In the genomic region with DNA sequence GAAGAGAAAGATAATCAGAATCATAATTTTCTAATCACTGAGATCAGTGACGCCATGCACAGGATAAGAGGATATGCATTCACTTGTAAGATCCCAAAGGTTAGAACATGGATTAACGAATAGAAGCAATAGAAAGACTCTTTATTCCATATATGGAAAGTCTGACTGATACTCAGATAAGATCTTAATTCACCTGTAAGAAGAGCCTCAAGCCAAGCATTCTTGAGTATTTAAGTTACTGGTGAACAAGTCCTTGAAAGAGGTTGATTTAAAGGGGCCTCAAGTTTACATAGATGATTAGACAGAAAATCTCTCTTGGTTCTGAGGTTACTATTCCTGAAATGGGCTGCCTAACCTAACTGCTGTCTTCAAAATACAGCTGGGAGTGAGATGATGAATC, we compare ENCODE assay signal across 20 cellular contexts. TPM values are rescaled to one million over a fixed set of nuclear protein-coding genes. Genes with fewer than 3 reads are reported as not detected.
DNase-seq lines count a peak whose midpoint lies in the region; ATAC-seq and TF ChIP-seq lines count a peak whose summit lies in the region.
"Had no signal": no experiment of that assay in that cellular context is flagged by ENCODE, and none has a peak within 500 bp of the region (broad histone marks: within the 10 kb centered on the region; RNA-seq: fewer than 3 reads in every experiment).

No MANE protein-coding gene starts in this region.

- intact Hi-C loops in mammary epithelial cell (cut with micrococcal nuclease) = no loop called here
- intact Hi-C loops in MCF 10A (cut with micrococcal nuclease) = no loop called here
- intact Hi-C loops in left ventricle myocardium inferior (cut with micrococcal nuclease) = no loop called here

- no peak overlapping the region for H3K9ac ChIP-seq in mammary epithelial cell (ENCODE audit: insufficient read depth, low read length)

- H2AFZ ChIP-seq in mammary epithelial cell (ENCODE audit: low read depth, low read length) = no peak overlapping the region

- no peaks in the 10 kb centered on the region for H4K20me1 ChIP-seq in mammary epithelial cell (ENCODE audit: insufficient read depth, low read length)

- H3K36me3 Mint-ChIP-seq in MCF 10A (ENCODE audit: insufficient read depth, unreplicated experiment) = no peaks in the 10 kb centered on the region
- H3K36me3 Mint-ChIP-seq: CD4-positive, CD25-positive, alpha-beta regulatory T cell had no signal

- H3K9me3 ChIP-seq in mammary epithelial cell (replicated peaks; ENCODE audit: insufficient read depth, low read length) (no peaks in the 10 kb centered on the region), RWPE2 (ENCODE audit: severe bottlenecking) (peaks cover 3% of the 10 kb centered on the region), left ventricle myocardium inferior (replicated peaks) (peaks cover under 1% of the 10 kb centered on the region)
- H3K9me3 ChIP-seq: BE2C, Caco-2 had no signal

- CTCF ChIA-PET in mammary epithelial cell (lab: Charles Lee; ENCODE audit: low non-redundant PET) (no interaction called here), MCF 10A (lab: Yijun Ruan, JAX) (no interaction called here)

- H3K27ac Mint-ChIP-seq in MCF 10A (ENCODE audit: low read depth, unreplicated experiment) = no peak overlapping the region
- H3K27ac Mint-ChIP-seq: CD4-positive, CD25-positive, alpha-beta regulatory T cell; HFFc6 had no signal

- ATAC-seq in RWPE2 (ENCODE audit: low read depth) = peak; percentile 68
- ATAC-seq in GM19395 (IDR thresholded peaks at IDR 0.05; ENCODE audit: unreplicated experiment) = no peak
- ATAC-seq: HCT116, K562 had no signal

- H3K27ac ChIP-seq in mammary epithelial cell (ENCODE audit: insufficient read depth, low read depth, low read length) (no peak overlapping the region), RWPE2 (ENCODE audit: poor library complexity, severe bottlenecking) (no peak overlapping the region), left ventricle myocardium inferior (replicated peaks) (no peak overlapping the region)

- WGBS in mammary epithelial cell (ENCODE audit: low coverage, missing lambda C conversion rate) = 32% methylated on average over 2 of the region's 2 CpGs

- no peak overlapping the region for H3K4me3 Mint-ChIP-seq in MCF 10A (ENCODE audit: unreplicated experiment)
- H3K4me3 Mint-ChIP-seq: CD4-positive, CD25-positive, alpha-beta regulatory T cell; HFFc6 had no signal

- H3K4me3 ChIP-seq in mammary epithelial cell (replicated peaks in 1 of 3; ENCODE audit: insufficient read depth in 1 of 3, low read depth in 2 of 3, low read length in 3 of 3) = no peak overlapping the region
- no peak overlapping the region for H3K4me3 ChIP-seq in LNCaP clone FGC (ENCODE audit: low read depth, low read length)
- H3K4me3 ChIP-seq in RWPE2 (ENCODE audit: severe bottlenecking) = no peak overlapping the region
- H3K4me3 ChIP-seq in left ventricle myocardium inferior = no peak overlapping the region
- H3K4me3 ChIP-seq: K562 had no signal

- TF ChIP-seq CTCF in mammary epithelial cell (conservative IDR thresholded peaks at IDR 0.05 in 1 of 2, IDR thresholded peaks at IDR 0.05 in 1 of 2; ENCODE audit: extremely low read depth in 1 of 2, insufficient read depth in 1 of 2, low read depth in 1 of 2, low read length in 2 of 2) (no peak), MCF 10A (IDR thresholded peaks at IDR 0.05; ENCODE audit: unreplicated experiment) (no peak), LNCaP clone FGC (IDR thresholded peaks at IDR 0.05; ENCODE audit: control insufficient read depth, extremely low read depth, insufficient read depth) (no peak), RWPE2 (IDR thresholded peaks at IDR 0.05; ENCODE audit: poor library complexity, severe bottlenecking) (no peak), left ventricle myocardium inferior (IDR thresholded peaks at IDR 0.05; ENCODE audit: borderline replicate concordance) (no peak)

- no peaks in the 10 kb centered on the region for H3K4me1 Mint-ChIP-seq in MCF 10A (ENCODE audit: insufficient read depth, unreplicated experiment)
- H3K4me1 Mint-ChIP-seq: CD4-positive, CD25-positive, alpha-beta regulatory T cell had no signal

- no TSS peak for BruUV-seq in mammary epithelial cell (replicated peaks; lab: Mats Ljungman, UMichigan)
- no TSS peak for BruUV-seq in MCF 10A (replicated peaks; lab: Mats Ljungman, UMichigan)

- no peaks in the 10 kb centered on the region for H3K36me3 ChIP-seq in mammary epithelial cell (ENCODE audit: insufficient read depth, low read length)
- no peaks in the 10 kb centered on the region for H3K36me3 ChIP-seq in RWPE2 (ENCODE audit: low read depth)
- no peaks in the 10 kb centered on the region for H3K36me3 ChIP-seq in left ventricle myocardium inferior
- H3K36me3 ChIP-seq: BE2C had no signal

- no peaks in the 10 kb centered on the region for H3K9me3 Mint-ChIP-seq in MCF 10A (ENCODE audit: unreplicated experiment)
- H3K9me3 Mint-ChIP-seq: HFFc6 had no signal

- in situ Hi-C loops in mammary epithelial cell (cut with MboI; ENCODE audit: low sequenced_read_pairs in 2 of 2) = loop anchor here in 1 of 2 donors (25.0 kb wide), 1 partner anchor 256 kb away; no protein-coding TSS in a partner anchor

- no peaks in the 10 kb centered on the region for H3K27me3 ChIP-seq in mammary epithelial cell (ENCODE audit: insufficient read depth, low read length)
- H3K27me3 ChIP-seq in RWPE2 (ENCODE audit: insufficient read depth, poor library complexity, severe bottlenecking) = no peaks in the 10 kb centered on the region
- no peaks in the 10 kb centered on the region for H3K27me3 ChIP-seq in left ventricle myocardium inferior (ENCODE audit: low read depth)
- H3K27me3 ChIP-seq: BE2C had no signal

- H3K4me1 ChIP-seq in mammary epithelial cell (ENCODE audit: insufficient read depth, low read length) = peaks cover 17% of the 10 kb centered on the region
- H3K4me1 ChIP-seq in RWPE2 (ENCODE audit: insufficient read depth, poor library complexity, severe bottlenecking) = peaks cover 17% of the 10 kb centered on the region
- H3K4me1 ChIP-seq in left ventricle myocardium inferior = no peaks in the 10 kb centered on the region

- no peaks in the 10 kb centered on the region for H3K79me2 ChIP-seq in mammary epithelial cell (ENCODE audit: insufficient read depth, low read length)

- no peaks in the 10 kb centered on the region for H3K27me3 Mint-ChIP-seq in MCF 10A (ENCODE audit: insufficient read depth, unreplicated experiment)
- H3K27me3 Mint-ChIP-seq: CD4-positive, CD25-positive, alpha-beta regulatory T cell had no signal

- dilution Hi-C loops in mammary epithelial cell (cut with HindIII; ENCODE audit: low sequenced_read_pairs) = no loop called here

- peak; percentile 33 for DNase-seq in mammary epithelial cell
- no peak for DNase-seq in MCF 10A (ENCODE audit: unreplicated experiment)
- DNase-seq in LNCaP clone FGC (ENCODE audit: low read depth) = peak; percentile 33
- no peak for DNase-seq in RWPE2 (ENCODE audit: low spot score)
- DNase-seq in RPMI8226 = no peak
- DNase-seq in left ventricle myocardium inferior = no peak
- DNase-seq: ACHN; BE2C; C1 segment of cervical spinal cord; Caco-2; CD4-positive, CD25-positive, alpha-beta regulatory T cell; DMS153; GDM1; GOT3; H7; HFFc6; IMR-90 had no signal

- no peak overlapping the region for H3K4me2 ChIP-seq in mammary epithelial cell (ENCODE audit: insufficient read depth, low read depth, low read length)

- POLR2A ChIA-PET in MCF 10A (lab: Yijun Ruan, JAX) = no interaction called here

RNA-seq across cellular contexts. Expression of a gene that starts 53.8 kb away (rescaled TPM):
- total RNA-seq in mammary epithelial cell (10 to 100 TPM; 15.2 to 27.0 TPM), MCF 10A (2022) (25.5 and 30.9 TPM in 2 replicates), left ventricle myocardium inferior (30.9 TPM)
- 11.9 TPM for polyA plus RNA-seq in mammary epithelial cell
- 8.2 TPM for polyA minus RNA-seq in mammary epithelial cell

Comparison
In these comparisons a context has a peak if more than half of its experiments do, and no peak if none do; other contexts are left out.
1. DNase-seq: peak in mammary epithelial cell (single experiment) and LNCaP clone FGC (single experiment); none in MCF 10A (single experiment), RWPE2 (single experiment), RPMI8226 (single experiment) and left ventricle myocardium inferior (single experiment).